ENCODE assay signal across 8 cellular contexts in genomic region chr20:60137657-60138245, GRCh38.
A peak's percentile ranks its signal among the peaks of the same experiment; 100 is the strongest.
DNase-seq lines count a peak whose midpoint lies in the region; ATAC-seq, FAIRE-seq and TF ChIP-seq lines count a peak whose summit lies in the region.

No MANE protein-coding gene starts in this region.

- BruUV-seq in HepG2 (replicated peaks; lab: Mats Ljungman, UMichigan) = no TSS peak

- ATAC-seq in activated naive CD8-positive, alpha-beta T cell treated with anti-CD3 and anti-CD28 coated beads, Interleukin-2, amount 10 ng/mL, durations not matched to agents 7 days and 5 days (ENCODE audit: low read depth) = peak; percentile 33
- peak; percentile 43; the same call in 1 of the 3 replicates for ATAC-seq in HepG2

- H3K9me3 ChIP-seq in HepG2 (ENCODE audit: low read length) = no peaks in the 10 kb centered on the region
- no peaks in the 10 kb centered on the region for H3K9me3 ChIP-seq in stomach smooth muscle (ENCODE audit: control insufficient read depth in 2 of 2, low read length in 2 of 2)

- CTCF ChIA-PET in HepG2 (lab: Yijun Ruan, JAX; ENCODE audit: low intra/inter-chr PET ratio, low total read pairs) = no interaction called here

- peaks cover under 1 to 5% of the 10 kb centered on the region in 2 donors for H3K36me3 Mint-ChIP-seq in CD14-positive monocyte
- no peaks in the 10 kb centered on the region for H3K36me3 Mint-ChIP-seq in activated naive CD8-positive, alpha-beta T cell treated with anti-CD3 and anti-CD28 coated beads, Interleukin-2, amount 10 ng/mL, durations not matched to agents 7 days and 5 days

- peak; percentile 32 for FAIRE-seq in HepG2 (lab: Jason Lieb, UNC)

- H3K27ac Mint-ChIP-seq in CD14-positive monocyte = peak overlapping the region; percentile 64 to 96 (median 91)
- no peak overlapping the region for H3K27ac Mint-ChIP-seq in activated naive CD8-positive, alpha-beta T cell treated with anti-CD3 and anti-CD28 coated beads, Interleukin-2, amount 10 ng/mL, durations not matched to agents 7 days and 5 days

- POLR2A ChIA-PET in activated naive CD8-positive, alpha-beta T cell treated with anti-CD3 and anti-CD28 coated beads, Interleukin-2, amount 10 ng/mL, durations not matched to agents 7 days and 5 days (lab: Charles Lee) = no interaction called here
- POLR2A ChIA-PET in HepG2 (lab: Yijun Ruan, JAX) = no interaction called here

- H3K27me3 ChIP-seq in HepG2 (ENCODE audit: control insufficient read depth in 1 of 2, insufficient read depth in 2 of 2, low read length in 2 of 2) (no peaks in the 10 kb centered on the region), stomach smooth muscle (ENCODE audit: control insufficient read depth in 1 of 2, insufficient read depth in 2 of 2, low read length in 2 of 2) (no peaks in the 10 kb centered on the region)

- no peak overlapping the region for H3K9ac ChIP-seq in HepG2 (ENCODE audit: insufficient read depth, low read depth, low read length)
- H3K9ac ChIP-seq in stomach smooth muscle (ENCODE audit: low read length in 2 of 2) = peak overlapping the region in 1 of 2 donors; percentile 41

- H3K4me3 ChIP-seq in HepG2 (replicated peaks in 1 of 3; ENCODE audit: insufficient read depth in 1 of 3, low read depth in 2 of 3, low read length in 3 of 3) (no peak overlapping the region), stomach smooth muscle (ENCODE audit: low read length in 2 of 2) (peak overlapping the region; percentile 52 to 69)

- H3K4me1 Mint-ChIP-seq in CD14-positive monocyte = peaks cover 79% of the 10 kb centered on the region
- peaks cover 17% of the 10 kb centered on the region for H3K4me1 Mint-ChIP-seq in activated naive CD8-positive, alpha-beta T cell treated with anti-CD3 and anti-CD28 coated beads, Interleukin-2, amount 10 ng/mL, durations not matched to agents 7 days and 5 days

- no peak overlapping the region for H2AFZ ChIP-seq in HepG2 (ENCODE audit: low read length)

- no peaks in the 10 kb centered on the region for H4K20me1 ChIP-seq in HepG2 (ENCODE audit: insufficient read depth, low read length)

- H3K27ac ChIP-seq in HepG2 (ENCODE audit: extremely low read length, insufficient read depth, low read length) (no peak overlapping the region), stomach smooth muscle (ENCODE audit: low read length) (no peak overlapping the region)

- no peaks in the 10 kb centered on the region for H3K79me2 ChIP-seq in HepG2 (ENCODE audit: insufficient read depth, low read length)

- intact Hi-C loops in CD14-positive monocyte (cut with micrococcal nuclease) (loop anchor here in 1 of 2 donors (5.0 kb wide), 2 partner anchors 35 to 80 kb away; no protein-coding TSS in a partner anchor), HepG2 (cut with micrococcal nuclease; ENCODE audit: unreplicated experiment) (no loop called here)

- DNase-seq in CD14-positive monocyte (ENCODE audit: low spot score) (no peak), GM20000 (ENCODE audit: low spot score) (no peak), NCI-H774 (lab: John Stamatoyannopoulos, UW) (peak; percentile 78), HepG2 (ENCODE audit: low spot score) (no peak), NCI-H128 (lab: John Stamatoyannopoulos, UW; ENCODE audit: unreplicated experiment) (no peak), G401 (ENCODE audit: low spot score) (no peak)
- DNase-seq in activated naive CD8-positive, alpha-beta T cell treated with anti-CD3 and anti-CD28 coated beads, Interleukin-2, amount 10 ng/mL, durations not matched to agents 7 days and 5 days = no peak

- H3K4me3 Mint-ChIP-seq in CD14-positive monocyte = peak overlapping the region; percentile 78 to 92
- peak overlapping the region; percentile 58 for H3K4me3 Mint-ChIP-seq in activated naive CD8-positive, alpha-beta T cell treated with anti-CD3 and anti-CD28 coated beads, Interleukin-2, amount 10 ng/mL, durations not matched to agents 7 days and 5 days

- 14% methylated on average over 3 of the region's 3 CpGs for WGBS in HepG2 (ENCODE audit: low lambda C conversion rate)

- no peak overlapping the region for H3K4me2 ChIP-seq in HepG2 (ENCODE audit: low read depth, low read length)

- no peak for TF ChIP-seq RAD21 in HepG2 (CRISPR knock-in tag; IDR thresholded peaks at IDR 0.05)

- TF ChIP-seq POLR2A in HepG2 (IDR thresholded peaks at IDR 0.05; ENCODE audit: insufficient read depth in 1 of 2, low read depth in 2 of 2, low read length in 2 of 2) = no peak

- H3K27me3 Mint-ChIP-seq in CD14-positive monocyte (ENCODE audit: low read depth in 3 of 3) = peaks cover 0 to 7% (median 4%) of the 10 kb centered on the region in 3 donors
- peaks cover under 1% of the 10 kb centered on the region for H3K27me3 Mint-ChIP-seq in activated naive CD8-positive, alpha-beta T cell treated with anti-CD3 and anti-CD28 coated beads, Interleukin-2, amount 10 ng/mL, durations not matched to agents 7 days and 5 days

- H3K36me3 ChIP-seq in HepG2 (replicated peaks in 1 of 2; ENCODE audit: control insufficient read depth in 1 of 2, insufficient read depth in 2 of 2, low read length in 2 of 2) = no peaks in the 10 kb centered on the region
- no peaks in the 10 kb centered on the region for H3K36me3 ChIP-seq in stomach smooth muscle (ENCODE audit: control insufficient read depth in 2 of 2, insufficient read depth in 2 of 2, low read length in 2 of 2)

- no peak for TF ChIP-seq EP300 in HepG2 (IDR thresholded peaks at IDR 0.05; ENCODE audit: low read depth in 2 of 2, low read length in 2 of 2)
- TF ChIP-seq EP300 in HepG2 (CRISPR knock-in tag; IDR thresholded peaks at IDR 0.05; ENCODE audit: borderline replicate concordance) = no peak

- peaks cover 0 to 4% (median 2%) of the 10 kb centered on the region in 7 donors for H3K9me3 Mint-ChIP-seq in CD14-positive monocyte
- no peaks in the 10 kb centered on the region for H3K9me3 Mint-ChIP-seq in activated naive CD8-positive, alpha-beta T cell treated with anti-CD3 and anti-CD28 coated beads, Interleukin-2, amount 10 ng/mL, durations not matched to agents 7 days and 5 days

- no peaks in the 10 kb centered on the region for H3K4me1 ChIP-seq in HepG2 (ENCODE audit: insufficient read depth, low read length)
- no peaks in the 10 kb centered on the region for H3K4me1 ChIP-seq in stomach smooth muscle (ENCODE audit: control insufficient read depth, insufficient read depth, low read length)

- in situ Hi-C loops in HepG2 (cut with HindIII; ENCODE audit: extremely low pct_ligation_motif_present, low pct_unique_long_range_greater_than_20kb) = no loop called here
- in situ Hi-C loops in G401 (cut with HindIII; ENCODE audit: low sequenced_read_pairs) = no loop called here

- TF ChIP-seq CTCF in CD14-positive monocyte (IDR thresholded peaks at IDR 0.05) (peak; percentile 87), GM20000 (IDR thresholded peaks at IDR 0.05; ENCODE audit: extremely low read depth, missing control alignments) (peak; percentile 62), HepG2 (CRISPR knock-in tag; IDR thresholded peaks at IDR 0.05) (peak; percentile 44)

TF ChIP-seq in HepG2, 621 proteins besides CTCF, POLR2A, EP300 and RAD21:
- TF ChIP-seq MLLT10 (CRISPR knock-in tag; IDR thresholded peaks at IDR 0.05) = no peak
- peak; percentile 47; the same call in 1 of the 2 replicates for TF ChIP-seq STAG1 (CRISPR knock-in tag; IDR thresholded peaks at IDR 0.05)
- TF ChIP-seq MEIS1 (CRISPR knock-in tag; IDR thresholded peaks at IDR 0.05; ENCODE audit: borderline replicate concordance) = no peak
- TF ChIP-seq ZNF572 (CRISPR knock-in tag; IDR thresholded peaks at IDR 0.05) = no peak
- peak; percentile 19 for TF ChIP-seq XRCC5 (optimal IDR thresholded peaks at IDR 0.05; ENCODE audit: low read length)
- no peak for TF ChIP-seq TRIM24 (CRISPR knock-in tag; IDR thresholded peaks at IDR 0.05)
- TF ChIP-seq ARID3A (IDR thresholded peaks at IDR 0.05; ENCODE audit: low read depth, low read length) = peak; percentile 63

Comparison
In these comparisons a context has a peak if more than half of its experiments do, and no peak if none do; other contexts are left out.
1. H3K4me3 ChIP-seq: peak in stomach smooth muscle (2 of 2); none in HepG2 (0 of 3).
2. Peak in every context shown above with its lines, with median percentiles within 50 percentile points of each other: CTCF ChIP-seq.